In the genomic region with DNA sequence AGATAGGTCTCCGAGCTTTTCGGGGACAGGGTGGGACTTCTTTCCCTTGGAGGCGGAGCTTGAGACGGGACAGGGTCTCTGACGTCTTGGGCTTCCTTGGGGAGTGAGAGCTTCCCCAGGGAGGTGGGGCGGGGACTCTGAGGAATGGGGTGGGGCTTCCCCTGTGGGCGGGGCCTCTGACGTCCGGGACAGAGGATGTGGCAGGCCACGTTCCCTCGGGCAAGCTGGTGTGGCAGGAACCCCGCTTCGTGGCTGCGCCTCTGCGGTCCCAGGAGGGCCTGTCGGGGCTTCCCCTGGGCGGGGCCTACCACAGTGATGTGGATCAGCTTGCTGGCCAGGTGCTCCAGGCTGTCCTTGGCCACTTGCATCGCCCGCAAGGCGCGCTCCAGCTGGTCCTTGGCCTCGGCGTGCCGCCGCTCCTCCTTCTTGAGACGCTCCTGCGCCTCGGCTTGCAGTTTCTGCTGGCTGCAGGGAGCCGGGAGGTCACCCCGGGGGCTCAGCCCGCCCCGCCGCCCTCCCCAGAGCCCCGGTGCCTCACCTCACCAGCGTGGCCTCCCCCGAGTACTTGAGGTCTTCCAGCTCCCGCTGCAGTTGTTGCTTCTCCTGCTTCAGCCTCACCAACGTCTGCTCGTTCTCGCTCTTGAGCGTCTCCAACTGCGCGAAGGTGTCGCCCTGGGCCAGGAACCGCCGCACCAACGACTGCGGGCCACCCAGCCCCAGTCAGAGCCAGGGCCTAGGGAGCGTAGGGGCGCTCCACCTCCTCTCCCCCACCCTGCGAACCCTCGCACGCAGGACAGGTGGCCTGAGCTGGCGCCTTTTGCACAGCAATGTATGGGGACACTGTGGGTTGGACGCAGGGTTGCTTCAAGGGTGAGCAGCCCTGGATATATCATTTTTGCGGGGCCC, we compare ENCODE assay signal across 9 cellular contexts. TPM values are rescaled to one million over a fixed set of nuclear protein-coding genes. Genes with fewer than 3 reads are reported as not detected.
DNase-seq lines count a peak whose midpoint lies in the region; ATAC-seq and TF ChIP-seq lines count a peak whose summit lies in the region.
"Had no signal": no experiment of that assay in that cellular context is flagged by ENCODE, and none has a peak within 500 bp of the region (broad histone marks: within the 10 kb centered on the region; RNA-seq: fewer than 3 reads in every experiment).

No MANE protein-coding gene starts in this region.

- H3K4me3 ChIP-seq in left lung = peak overlapping the region; percentile 25 to 28

- in situ Hi-C loops in GM13977 (cut with MboI; ENCODE audit: low pct_unique_long_range_greater_than_20kb, low sequenced_read_pairs, unreplicated experiment) = no loop called here

- intact Hi-C loops in left lung (cut with DNase I) = no loop called here

- peaks cover 4 to 68% of the 10 kb centered on the region in 2 donors for H3K27me3 ChIP-seq in left lung

- no peaks in the 10 kb centered on the region for H3K36me3 ChIP-seq in left lung

- DNase-seq in GM13977 (ENCODE audit: low spot score) (peak; percentile 92), cerebellar cortex (ENCODE audit: low spot score) (peak; percentile 24), left lung (peak; percentile 92 to 95), SKM-1 treated with dmso at 0.1 percent for 144 hours (lab: John Stamatoyannopoulos, UW; ENCODE audit: unreplicated experiment) (no peak)
- DNase-seq in activated CD4-positive, CD25-positive, alpha-beta regulatory T cell (lab: John Stamatoyannopoulos, UW) = peak in 3 of 4 experiments; percentile 20 to 32 (median 28)
- DNase-seq in stimulated activated CD4-positive, alpha-beta T cell treated with anti-CD3 and anti-CD28 coated beads, TNF-alpha, amount 100 ng/mL, for 24 hours (ENCODE audit: low read depth in 3 of 3) = peak; percentile 32 to 80 (median 35)

- H3K27ac ChIP-seq in left lung = peak overlapping the region; percentile 20 to 44

- no peaks in the 10 kb centered on the region for H3K9me3 ChIP-seq in left lung

- peak; percentile 50 for ATAC-seq in HG03342 (IDR thresholded peaks at IDR 0.05; ENCODE audit: unreplicated experiment)
- peak; percentile 83 for ATAC-seq in left lung
- ATAC-seq in GM21515 (IDR thresholded peaks at IDR 0.05; ENCODE audit: unreplicated experiment) = no peak

- TF ChIP-seq CTCF in GM13977 (IDR thresholded peaks at IDR 0.05; ENCODE audit: extremely low read depth, insufficient read depth, missing control alignments) (no peak), left lung (IDR thresholded peaks at IDR 0.05) (no peak)

- peaks cover 17 to 45% of the 10 kb centered on the region in 2 donors for H3K4me1 ChIP-seq in left lung

RNA-seq across cellular contexts. Expression of gene RGL3, which starts 3.3 kb away (rescaled TPM):
- total RNA-seq in left lung = 10 to 100 TPM; 35.7 to 68.2 TPM
- total RNA-seq: activated CD8-positive, alpha-beta memory T cell treated with anti-CD3 and anti-CD28 coated beads for 36 hours had no signal

RNA-seq across cellular contexts. Expression of gene ODAD3, which starts 12.5 kb away (rescaled TPM):
- total RNA-seq in left lung = 1 to 10 TPM in 1 of 2 donors, under 1 TPM in 1; 0.55 to 2.1 TPM

RNA-seq across cellular contexts. Expression of gene PRKCSH, which starts 13.0 kb away (rescaled TPM):
- total RNA-seq in left lung = 100 to 1,000 TPM; 286 to 303 TPM

RNA-seq across cellular contexts. Expression of gene EPOR, which starts 38.3 kb away (rescaled TPM):
- total RNA-seq in left lung = 10 to 100 TPM in 1 of 2 donors, 1 to 10 TPM in 1; 9.6 to 18.0 TPM

RNA-seq across cellular contexts. Expression of gene SWSAP1, which starts 48.0 kb away (rescaled TPM):
- 1 to 10 TPM; 3.1 to 3.2 TPM for total RNA-seq in left lung
